In genomic region chrX:47658684-47659515, GRCh38 we compare ENCODE assay signal across 8 cellular contexts. TPM values are rescaled to one million over a fixed set of nuclear protein-coding genes. Genes with fewer than 3 reads are reported as not detected.
A peak's percentile ranks its signal among the peaks of the same experiment; 100 is the strongest.
DNase-seq lines count a peak whose midpoint lies in the region; ATAC-seq and TF ChIP-seq lines count a peak whose summit lies in the region.

Gene UXT (minus strand): TSS chrX:47659180. CDS start chrX:47658927, 253 bp downstream.

- CTCF ChIA-PET in AG04450 (lab: Charles Lee), result no interaction called here

- POLR2A ChIA-PET in AG04450 (lab: Yijun Ruan, JAX), result no interaction called here

- DNase-seq in AG04450 (ENCODE audit: low read depth, low spot score) (peak; percentile 93), NCI-H345 treated with DMSO at 0.1 percent for 48 hours (lab: John Stamatoyannopoulos, UW; ENCODE audit: unreplicated experiment) (peak; percentile 80), inferior parietal cortex (ENCODE audit: extremely low spot score) (peak; percentile 84)
- peak; percentile 67 to 84 (median 80) for DNase-seq in activated CD4-positive, CD25-positive, alpha-beta regulatory T cell (lab: John Stamatoyannopoulos, UW)
- peak; percentile 91 for DNase-seq in central memory CD4-positive, alpha-beta T cell
- peak; percentile 80 to 90 for DNase-seq in stimulated activated CD4-positive, alpha-beta T cell treated with anti-CD3 and anti-CD28 coated beads, Interleukin-12 subunit alpha, Interleukin-12 subunit beta, amount 100 ng/mL, for 24 hours (ENCODE audit: low read depth in 2 of 2)

- peak within 1 kb of the TSS; percentile 98 for H3K27ac ChIP-seq in AG04450 (ENCODE audit: low read depth, low read length)

- H3K4me3 ChIP-seq in AG04450 (ENCODE audit: low read depth, low read length), result peak within 1 kb of the TSS; percentile 74

- no peak for TF ChIP-seq CTCF in AG04450 (IDR thresholded peaks at IDR 0.05; ENCODE audit: low read depth, low read length)

- H3K27me3 ChIP-seq in AG04450 (ENCODE audit: control insufficient read depth, insufficient read depth, low read length), result no peaks in the 10 kb centered on the region

- no peaks in the 10 kb centered on the region for H3K9me3 ChIP-seq in AG04450 (ENCODE audit: control insufficient read depth, insufficient read depth, low read length)

- ATAC-seq in GM18909 (IDR thresholded peaks at IDR 0.05; ENCODE audit: poor library complexity, unreplicated experiment) (peak; percentile 82), HG03196 (IDR thresholded peaks at IDR 0.05; ENCODE audit: unreplicated experiment) (peak; percentile 81)

RNA-seq across cellular contexts. Expression of gene UXT, which starts in this region (rescaled TPM):
- polyA plus RNA-seq in AG04450 (2011; rRNA removed), result 81.7 and 96.1 TPM in 2 replicates
- 24.7 and 33.9 TPM in 2 replicates for polyA minus RNA-seq in AG04450 (2011; rRNA and poly(A)+ RNA removed)

Comparison
In these comparisons a context has a peak if more than half of its experiments do, and no peak if none do; other contexts are left out.
1. Peak in every context shown above with its lines: DNase-seq, ATAC-seq, H3K4me3 ChIP-seq and H3K27ac ChIP-seq.